Comparison of ENCODE assay signal across 8 cellular contexts in genomic region chrX:102599084-102599949, GRCh38. TPM values are rescaled to one million over a fixed set of nuclear protein-coding genes. Genes with fewer than 3 reads are reported as not detected.
DNase-seq lines count a peak whose midpoint lies in the region; ATAC-seq and TF ChIP-seq lines count a peak whose summit lies in the region.

Gene ARMCX5 (plus strand): TSS chrX:102599515. CDS start chrX:102602142, 2,627 bp downstream.

- DNase-seq in NCI-H774 (lab: John Stamatoyannopoulos, UW) (peak; percentile 71), medulla oblongata (ENCODE audit: extremely low spot score) (peak; percentile 83)
- DNase-seq in activated CD8-positive, alpha-beta T cell treated with anti-CD3 and anti-CD28 coated beads, Interleukin-2, amount 10 ng/mL, durations not matched to agents 7 days and 5 days, result peak; percentile 75
- DNase-seq in effector memory CD8-positive, alpha-beta T cell, result peak; percentile 51 to 60 (median 53)
- DNase-seq in stimulated activated CD4-positive, alpha-beta T cell treated with anti-CD3 and anti-CD28 coated beads, TNF-alpha, amount 100 ng/mL, for 4 hours (ENCODE audit: low read depth in 3 of 3), result peak; percentile 26 to 43 (median 33)

- peaks cover 26% of the 10 kb centered on the region for H3K4me1 Mint-ChIP-seq in activated CD8-positive, alpha-beta T cell treated with anti-CD3 and anti-CD28 coated beads, Interleukin-2, amount 10 ng/mL, durations not matched to agents 7 days and 5 days (ENCODE audit: low read depth)
- peaks cover 20 to 23% of the 10 kb centered on the region in 2 donors for H3K4me1 Mint-ChIP-seq in effector memory CD8-positive, alpha-beta T cell (ENCODE audit: low read depth in 2 of 2)

- POLR2A ChIA-PET in activated CD8-positive, alpha-beta T cell treated with anti-CD3 and anti-CD28 coated beads, Interleukin-2, amount 10 ng/mL, durations not matched to agents 7 days and 5 days (lab: Charles Lee), result no interaction called here

- H3K27ac ChIP-seq in C4-2B, result peak within 1 kb of the TSS; percentile 87

- CTCF ChIA-PET in activated CD8-positive, alpha-beta T cell treated with anti-CD3 and anti-CD28 coated beads, Interleukin-2, amount 10 ng/mL, durations not matched to agents 7 days and 5 days (lab: Charles Lee), result no interaction called here

- H3K27ac Mint-ChIP-seq in activated CD8-positive, alpha-beta T cell treated with anti-CD3 and anti-CD28 coated beads, Interleukin-2, amount 10 ng/mL, durations not matched to agents 7 days and 5 days, result peak within 1 kb of the TSS; percentile 91
- H3K27ac Mint-ChIP-seq in effector memory CD8-positive, alpha-beta T cell, result peak within 1 kb of the TSS; percentile 95 to 99

- peaks cover 16% of the 10 kb centered on the region for H3K36me3 Mint-ChIP-seq in activated CD8-positive, alpha-beta T cell treated with anti-CD3 and anti-CD28 coated beads, Interleukin-2, amount 10 ng/mL, durations not matched to agents 7 days and 5 days (ENCODE audit: low read depth)
- H3K36me3 Mint-ChIP-seq in effector memory CD8-positive, alpha-beta T cell (ENCODE audit: insufficient read depth), result peaks cover 6% of the 10 kb centered on the region

- no peaks in the 10 kb centered on the region for H3K27me3 Mint-ChIP-seq in activated CD8-positive, alpha-beta T cell treated with anti-CD3 and anti-CD28 coated beads, Interleukin-2, amount 10 ng/mL, durations not matched to agents 7 days and 5 days (ENCODE audit: low read depth)
- H3K27me3 Mint-ChIP-seq in effector memory CD8-positive, alpha-beta T cell, result no peaks in the 10 kb centered on the region

- no peaks in the 10 kb centered on the region for H3K9me3 Mint-ChIP-seq in activated CD8-positive, alpha-beta T cell treated with anti-CD3 and anti-CD28 coated beads, Interleukin-2, amount 10 ng/mL, durations not matched to agents 7 days and 5 days (ENCODE audit: insufficient read depth)
- no peaks in the 10 kb centered on the region for H3K9me3 Mint-ChIP-seq in effector memory CD8-positive, alpha-beta T cell

- TF ChIP-seq CTCF in C4-2B (conservative IDR thresholded peaks at IDR 0.05), result no peak; the same call in 1 of the 2 replicates

- peak; percentile 84 for ATAC-seq in GM19397 (IDR thresholded peaks at IDR 0.05; ENCODE audit: unreplicated experiment)
- ATAC-seq in HG03558 (IDR thresholded peaks at IDR 0.05; ENCODE audit: extremely low read depth, unreplicated experiment), result peak; percentile 65
- peak; percentile 97 for ATAC-seq in activated CD8-positive, alpha-beta T cell treated with anti-CD3 and anti-CD28 coated beads, Interleukin-2, amount 10 ng/mL, durations not matched to agents 7 days and 5 days
- peak; percentile 88 for ATAC-seq in effector memory CD8-positive, alpha-beta T cell (replicated peaks)

- H3K4me3 Mint-ChIP-seq in activated CD8-positive, alpha-beta T cell treated with anti-CD3 and anti-CD28 coated beads, Interleukin-2, amount 10 ng/mL, durations not matched to agents 7 days and 5 days, result peak within 1 kb of the TSS; percentile 97
- H3K4me3 Mint-ChIP-seq in effector memory CD8-positive, alpha-beta T cell, result peak within 1 kb of the TSS; percentile 93 to 96

RNA-seq across cellular contexts. Expression of gene ARMCX5, which starts in this region (rescaled TPM):
- 1 to 10 TPM; 4.2 to 5.8 TPM for total RNA-seq in activated CD8-positive, alpha-beta T cell treated with anti-CD3 and anti-CD28 coated beads, Interleukin-2, amount 10 ng/mL, durations not matched to agents 7 days and 5 days

Comparison
In these comparisons a context has a peak if more than half of its experiments do, and no peak if none do; other contexts are left out.
1. Peak in every context shown above with its lines: DNase-seq, ATAC-seq and H3K27ac ChIP-seq.
2. DNase-seq: peak in every context shown above with its lines; median percentile 83 in medulla oblongata; 75 in activated CD8-positive, alpha-beta T cell treated with anti-CD3 and anti-CD28 coated beads, Interleukin-2, amount 10 ng/mL, durations not matched to agents 7 days and 5 days; 71 in NCI-H774; 53 in effector memory CD8-positive, alpha-beta T cell; 33 in stimulated activated CD4-positive, alpha-beta T cell treated with anti-CD3 and anti-CD28 coated beads, TNF-alpha, amount 100 ng/mL, for 4 hours.